Comparison of ENCODE assay signal across 1 cellular context in the genomic region with DNA sequence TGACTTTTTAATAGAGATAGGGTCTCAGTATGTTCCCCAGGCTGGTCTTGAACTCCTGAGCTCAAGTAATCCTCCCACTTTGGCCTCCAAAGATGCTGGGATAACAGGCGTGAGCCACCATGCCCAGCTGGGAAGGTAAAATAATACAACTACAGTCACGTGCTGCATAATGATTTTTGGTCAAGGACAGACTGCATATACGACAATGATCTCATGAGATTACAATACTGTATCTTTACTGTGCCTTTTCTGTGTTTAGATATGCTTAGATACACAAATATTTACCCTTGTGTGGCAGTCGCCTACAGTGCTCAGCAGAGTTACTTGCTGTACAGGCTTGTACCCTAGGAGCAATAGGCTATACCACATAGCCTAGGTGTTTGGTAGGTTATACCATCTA.
A peak's percentile ranks its signal among the peaks of the same experiment; 100 is the strongest.
TF ChIP-seq lines count a peak whose summit lies in the region.

No MANE protein-coding gene starts in this region.

TF ChIP-seq in HepG2, 621 proteins besides CTCF, POLR2A, EP300 and RAD21 (continues in another document):
- TF ChIP-seq TEAD3 (CRISPR knock-in tag; optimal IDR thresholded peaks at IDR 0.05; ENCODE audit: borderline replicate concordance) = peak; percentile 17
- TF ChIP-seq NFRKB (IDR thresholded peaks at IDR 0.05) = no peak
- TF ChIP-seq, protein P1, sequence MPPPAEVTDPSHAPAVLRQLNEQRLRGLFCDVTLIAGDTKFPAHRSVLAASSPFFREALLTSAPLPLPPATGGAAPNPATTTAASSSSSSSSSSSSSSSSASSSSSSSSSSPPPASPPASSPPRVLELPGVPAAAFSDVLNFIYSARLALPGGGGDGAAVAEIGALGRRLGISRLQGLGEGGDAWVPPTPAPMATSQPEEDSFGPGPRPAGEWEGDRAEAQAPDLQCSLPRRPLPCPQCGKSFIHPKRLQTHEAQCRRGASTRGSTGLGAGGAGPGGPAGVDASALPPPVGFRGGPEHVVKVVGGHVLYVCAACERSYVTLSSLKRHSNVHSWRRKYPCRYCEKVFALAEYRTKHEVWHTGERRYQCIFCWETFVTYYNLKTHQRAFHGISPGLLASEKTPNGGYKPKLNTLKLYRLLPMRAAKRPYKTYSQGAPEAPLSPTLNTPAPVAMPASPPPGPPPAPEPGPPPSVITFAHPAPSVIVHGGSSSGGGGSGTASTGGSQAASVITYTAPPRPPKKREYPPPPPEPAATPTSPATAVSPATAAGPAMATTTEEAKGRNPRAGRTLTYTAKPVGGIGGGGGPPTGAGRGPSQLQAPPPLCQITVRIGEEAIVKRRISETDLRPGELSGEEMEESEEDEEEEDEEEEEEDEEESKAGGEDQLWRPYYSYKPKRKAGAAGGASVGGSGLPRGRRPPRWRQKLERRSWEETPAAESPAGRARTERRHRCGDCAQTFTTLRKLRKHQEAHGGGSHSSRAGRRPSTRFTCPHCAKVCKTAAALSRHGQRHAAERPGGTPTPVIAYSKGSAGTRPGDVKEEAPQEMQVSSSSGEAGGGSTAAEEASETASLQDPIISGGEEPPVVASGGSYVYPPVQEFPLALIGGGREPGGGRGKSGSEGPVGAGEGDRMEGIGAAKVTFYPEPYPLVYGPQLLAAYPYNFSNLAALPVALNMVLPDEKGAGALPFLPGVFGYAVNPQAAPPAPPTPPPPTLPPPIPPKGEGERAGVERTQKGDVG (CRISPR knock-in tag; IDR thresholded peaks at IDR 0.05; ENCODE audit: borderline replicate concordance) = no peak
- TF ChIP-seq SOX13 (IDR thresholded peaks at IDR 0.05) = no peak
- TF ChIP-seq SOX13 (CRISPR knock-in tag; conservative IDR thresholded peaks at IDR 0.05 in 1 of 2, IDR thresholded peaks at IDR 0.05 in 1 of 2) = peak in 1 of 2 experiments; percentile 84; a peak in 2 of 4 replicates
- no peak for TF ChIP-seq ARNTL (CRISPR knock-in tag; IDR thresholded peaks at IDR 0.05)
- TF ChIP-seq, protein P2, sequence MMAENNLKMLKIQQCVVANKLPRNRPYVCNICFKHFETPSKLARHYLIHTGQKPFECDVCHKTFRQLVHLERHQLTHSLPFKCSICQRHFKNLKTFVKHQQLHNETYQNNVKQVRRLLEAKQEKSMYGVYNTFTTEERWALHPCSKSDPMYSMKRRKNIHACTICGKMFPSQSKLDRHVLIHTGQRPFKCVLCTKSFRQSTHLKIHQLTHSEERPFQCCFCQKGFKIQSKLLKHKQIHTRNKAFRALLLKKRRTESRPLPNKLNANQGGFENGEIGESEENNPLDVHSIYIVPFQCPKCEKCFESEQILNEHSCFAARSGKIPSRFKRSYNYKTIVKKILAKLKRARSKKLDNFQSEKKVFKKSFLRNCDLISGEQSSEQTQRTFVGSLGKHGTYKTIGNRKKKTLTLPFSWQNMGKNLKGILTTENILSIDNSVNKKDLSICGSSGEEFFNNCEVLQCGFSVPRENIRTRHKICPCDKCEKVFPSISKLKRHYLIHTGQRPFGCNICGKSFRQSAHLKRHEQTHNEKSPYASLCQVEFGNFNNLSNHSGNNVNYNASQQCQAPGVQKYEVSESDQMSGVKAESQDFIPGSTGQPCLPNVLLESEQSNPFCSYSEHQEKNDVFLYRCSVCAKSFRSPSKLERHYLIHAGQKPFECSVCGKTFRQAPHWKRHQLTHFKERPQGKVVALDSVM (CRISPR knock-in tag; IDR thresholded peaks at IDR 0.05) = peak; percentile 66; the same call in 1 of the 2 replicates
- TF ChIP-seq RXRB (CRISPR knock-in tag; IDR thresholded peaks at IDR 0.05; ENCODE audit: borderline replicate concordance) = peak; percentile 52; the same call in 1 of the 2 replicates
- TF ChIP-seq ZC3H13 (CRISPR knock-in tag; IDR thresholded peaks at IDR 0.05) = no peak
- TF ChIP-seq RARA (CRISPR knock-in tag; IDR thresholded peaks at IDR 0.05) = 0 out of 2 replicates have a peak, but pooled peaks have one; percentile 9
- no peak for TF ChIP-seq ZSCAN9 (CRISPR knock-in tag; IDR thresholded peaks at IDR 0.05; ENCODE audit: borderline replicate concordance)
- TF ChIP-seq ZNF746 (CRISPR knock-in tag; IDR thresholded peaks at IDR 0.05) = no peak
- TF ChIP-seq, protein P3, sequence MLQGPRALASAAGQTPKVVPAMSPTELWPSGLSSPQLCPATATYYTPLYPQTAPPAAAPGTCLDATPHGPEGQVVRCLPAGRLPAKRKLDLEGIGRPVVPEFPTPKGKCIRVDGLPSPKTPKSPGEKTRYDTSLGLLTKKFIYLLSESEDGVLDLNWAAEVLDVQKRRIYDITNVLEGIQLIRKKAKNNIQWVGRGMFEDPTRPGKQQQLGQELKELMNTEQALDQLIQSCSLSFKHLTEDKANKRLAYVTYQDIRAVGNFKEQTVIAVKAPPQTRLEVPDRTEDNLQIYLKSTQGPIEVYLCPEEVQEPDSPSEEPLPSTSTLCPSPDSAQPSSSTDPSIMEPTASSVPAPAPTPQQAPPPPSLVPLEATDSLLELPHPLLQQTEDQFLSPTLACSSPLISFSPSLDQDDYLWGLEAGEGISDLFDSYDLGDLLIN (CRISPR knock-in tag; IDR thresholded peaks at IDR 0.05; ENCODE audit: borderline replicate concordance) = no peak
- TF ChIP-seq GZF1 (CRISPR knock-in tag; IDR thresholded peaks at IDR 0.05) = no peak
- TF ChIP-seq, protein P4, sequence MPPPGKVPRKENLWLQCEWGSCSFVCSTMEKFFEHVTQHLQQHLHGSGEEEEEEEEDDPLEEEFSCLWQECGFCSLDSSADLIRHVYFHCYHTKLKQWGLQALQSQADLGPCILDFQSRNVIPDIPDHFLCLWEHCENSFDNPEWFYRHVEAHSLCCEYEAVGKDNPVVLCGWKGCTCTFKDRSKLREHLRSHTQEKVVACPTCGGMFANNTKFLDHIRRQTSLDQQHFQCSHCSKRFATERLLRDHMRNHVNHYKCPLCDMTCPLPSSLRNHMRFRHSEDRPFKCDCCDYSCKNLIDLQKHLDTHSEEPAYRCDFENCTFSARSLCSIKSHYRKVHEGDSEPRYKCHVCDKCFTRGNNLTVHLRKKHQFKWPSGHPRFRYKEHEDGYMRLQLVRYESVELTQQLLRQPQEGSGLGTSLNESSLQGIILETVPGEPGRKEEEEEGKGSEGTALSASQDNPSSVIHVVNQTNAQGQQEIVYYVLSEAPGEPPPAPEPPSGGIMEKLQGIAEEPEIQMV (CRISPR knock-in tag; IDR thresholded peaks at IDR 0.05; ENCODE audit: low read depth) = no peak
- no peak for TF ChIP-seq TBX2 (CRISPR knock-in tag; IDR thresholded peaks at IDR 0.05; ENCODE audit: borderline replicate concordance)
- peak; percentile 45; the same call in 1 of the 2 replicates for TF ChIP-seq FOXA3 (CRISPR knock-in tag; IDR thresholded peaks at IDR 0.05)
- no peak for TF ChIP-seq TGIF2 (CRISPR knock-in tag; IDR thresholded peaks at IDR 0.05)
- TF ChIP-seq, protein P5, sequence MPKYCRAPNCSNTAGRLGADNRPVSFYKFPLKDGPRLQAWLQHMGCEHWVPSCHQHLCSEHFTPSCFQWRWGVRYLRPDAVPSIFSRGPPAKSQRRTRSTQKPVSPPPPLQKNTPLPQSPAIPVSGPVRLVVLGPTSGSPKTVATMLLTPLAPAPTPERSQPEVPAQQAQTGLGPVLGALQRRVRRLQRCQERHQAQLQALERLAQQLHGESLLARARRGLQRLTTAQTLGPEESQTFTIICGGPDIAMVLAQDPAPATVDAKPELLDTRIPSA (CRISPR knock-in tag; IDR thresholded peaks at IDR 0.05; ENCODE audit: borderline replicate concordance) = no peak
- no peak for TF ChIP-seq LCORL (IDR thresholded peaks at IDR 0.05)
- TF ChIP-seq LCORL (CRISPR knock-in tag; IDR thresholded peaks at IDR 0.05) = no peak
- no peak for TF ChIP-seq ZNF792 (CRISPR knock-in tag; IDR thresholded peaks at IDR 0.05)
- TF ChIP-seq, protein P6, sequence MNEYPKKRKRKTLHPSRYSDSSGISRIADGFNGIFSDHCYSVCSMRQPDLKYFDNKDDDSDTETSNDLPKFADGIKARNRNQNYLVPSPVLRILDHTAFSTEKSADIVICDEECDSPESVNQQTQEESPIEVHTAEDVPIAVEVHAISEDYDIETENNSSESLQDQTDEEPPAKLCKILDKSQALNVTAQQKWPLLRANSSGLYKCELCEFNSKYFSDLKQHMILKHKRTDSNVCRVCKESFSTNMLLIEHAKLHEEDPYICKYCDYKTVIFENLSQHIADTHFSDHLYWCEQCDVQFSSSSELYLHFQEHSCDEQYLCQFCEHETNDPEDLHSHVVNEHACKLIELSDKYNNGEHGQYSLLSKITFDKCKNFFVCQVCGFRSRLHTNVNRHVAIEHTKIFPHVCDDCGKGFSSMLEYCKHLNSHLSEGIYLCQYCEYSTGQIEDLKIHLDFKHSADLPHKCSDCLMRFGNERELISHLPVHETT (CRISPR knock-in tag; conservative IDR thresholded peaks at IDR 0.05) = no peak
- no peak for TF ChIP-seq ZNF235 (CRISPR knock-in tag; IDR thresholded peaks at IDR 0.05; ENCODE audit: borderline replicate concordance)
- TF ChIP-seq SSRP1 (CRISPR knock-in tag; IDR thresholded peaks at IDR 0.05) = no peak
- TF ChIP-seq, protein P7, sequence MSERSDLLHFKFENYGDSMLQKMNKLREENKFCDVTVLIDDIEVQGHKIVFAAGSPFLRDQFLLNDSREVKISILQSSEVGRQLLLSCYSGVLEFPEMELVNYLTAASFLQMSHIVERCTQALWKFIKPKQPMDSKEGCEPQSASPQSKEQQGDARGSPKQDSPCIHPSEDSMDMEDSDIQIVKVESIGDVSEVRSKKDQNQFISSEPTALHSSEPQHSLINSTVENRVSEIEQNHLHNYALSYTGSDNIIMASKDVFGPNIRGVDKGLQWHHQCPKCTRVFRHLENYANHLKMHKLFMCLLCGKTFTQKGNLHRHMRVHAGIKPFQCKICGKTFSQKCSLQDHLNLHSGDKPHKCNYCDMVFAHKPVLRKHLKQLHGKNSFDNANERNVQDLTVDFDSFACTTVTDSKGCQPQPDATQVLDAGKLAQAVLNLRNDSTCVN (CRISPR knock-in tag; IDR thresholded peaks at IDR 0.05; ENCODE audit: borderline replicate concordance) = no peak
- no peak for TF ChIP-seq KDM6A (CRISPR knock-in tag; IDR thresholded peaks at IDR 0.05; ENCODE audit: low read depth)
- TF ChIP-seq, protein P8, sequence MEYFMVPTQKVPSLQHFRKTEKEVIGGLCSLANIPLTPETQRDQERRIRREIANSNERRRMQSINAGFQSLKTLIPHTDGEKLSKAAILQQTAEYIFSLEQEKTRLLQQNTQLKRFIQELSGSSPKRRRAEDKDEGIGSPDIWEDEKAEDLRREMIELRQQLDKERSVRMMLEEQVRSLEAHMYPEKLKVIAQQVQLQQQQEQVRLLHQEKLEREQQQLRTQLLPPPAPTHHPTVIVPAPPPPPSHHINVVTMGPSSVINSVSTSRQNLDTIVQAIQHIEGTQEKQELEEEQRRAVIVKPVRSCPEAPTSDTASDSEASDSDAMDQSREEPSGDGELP (IDR thresholded peaks at IDR 0.05; ENCODE audit: borderline replicate concordance, low read depth) = peak; percentile 34; the same call in 1 of the 2 replicates
- TF ChIP-seq ZNF850 (CRISPR knock-in tag; conservative IDR thresholded peaks at IDR 0.05) = no peak
- no peak for TF ChIP-seq SNAI1 (CRISPR knock-in tag; IDR thresholded peaks at IDR 0.05; ENCODE audit: borderline replicate concordance)
- TF ChIP-seq SOX5 (CRISPR knock-in tag; IDR thresholded peaks at IDR 0.05; ENCODE audit: borderline replicate concordance) = peak; percentile 81; the same call in 1 of the 2 replicates
- no peak for TF ChIP-seq KAT8 (CRISPR knock-in tag; IDR thresholded peaks at IDR 0.05)
- TF ChIP-seq FOXM1 (CRISPR knock-in tag; IDR thresholded peaks at IDR 0.05) = no peak
- no peak for TF ChIP-seq ZSCAN30 (CRISPR knock-in tag; IDR thresholded peaks at IDR 0.05)
- TF ChIP-seq, protein P9, sequence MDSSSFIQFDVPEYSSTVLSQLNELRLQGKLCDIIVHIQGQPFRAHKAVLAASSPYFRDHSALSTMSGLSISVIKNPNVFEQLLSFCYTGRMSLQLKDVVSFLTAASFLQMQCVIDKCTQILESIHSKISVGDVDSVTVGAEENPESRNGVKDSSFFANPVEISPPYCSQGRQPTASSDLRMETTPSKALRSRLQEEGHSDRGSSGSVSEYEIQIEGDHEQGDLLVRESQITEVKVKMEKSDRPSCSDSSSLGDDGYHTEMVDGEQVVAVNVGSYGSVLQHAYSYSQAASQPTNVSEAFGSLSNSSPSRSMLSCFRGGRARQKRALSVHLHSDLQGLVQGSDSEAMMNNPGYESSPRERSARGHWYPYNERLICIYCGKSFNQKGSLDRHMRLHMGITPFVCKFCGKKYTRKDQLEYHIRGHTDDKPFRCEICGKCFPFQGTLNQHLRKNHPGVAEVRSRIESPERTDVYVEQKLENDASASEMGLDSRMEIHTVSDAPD (CRISPR knock-in tag; IDR thresholded peaks at IDR 0.05) = 0 out of 2 replicates have a peak, but pooled peaks have one; percentile 24
- TF ChIP-seq KLF11 (CRISPR knock-in tag; IDR thresholded peaks at IDR 0.05) = no peak
- TF ChIP-seq, protein P10, sequence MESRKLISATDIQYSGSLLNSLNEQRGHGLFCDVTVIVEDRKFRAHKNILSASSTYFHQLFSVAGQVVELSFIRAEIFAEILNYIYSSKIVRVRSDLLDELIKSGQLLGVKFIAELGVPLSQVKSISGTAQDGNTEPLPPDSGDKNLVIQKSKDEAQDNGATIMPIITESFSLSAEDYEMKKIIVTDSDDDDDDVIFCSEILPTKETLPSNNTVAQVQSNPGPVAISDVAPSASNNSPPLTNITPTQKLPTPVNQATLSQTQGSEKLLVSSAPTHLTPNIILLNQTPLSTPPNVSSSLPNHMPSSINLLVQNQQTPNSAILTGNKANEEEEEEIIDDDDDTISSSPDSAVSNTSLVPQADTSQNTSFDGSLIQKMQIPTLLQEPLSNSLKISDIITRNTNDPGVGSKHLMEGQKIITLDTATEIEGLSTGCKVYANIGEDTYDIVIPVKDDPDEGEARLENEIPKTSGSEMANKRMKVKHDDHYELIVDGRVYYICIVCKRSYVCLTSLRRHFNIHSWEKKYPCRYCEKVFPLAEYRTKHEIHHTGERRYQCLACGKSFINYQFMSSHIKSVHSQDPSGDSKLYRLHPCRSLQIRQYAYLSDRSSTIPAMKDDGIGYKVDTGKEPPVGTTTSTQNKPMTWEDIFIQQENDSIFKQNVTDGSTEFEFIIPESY (CRISPR knock-in tag; IDR thresholded peaks at IDR 0.05) = no peak
- TF ChIP-seq, protein P11, sequence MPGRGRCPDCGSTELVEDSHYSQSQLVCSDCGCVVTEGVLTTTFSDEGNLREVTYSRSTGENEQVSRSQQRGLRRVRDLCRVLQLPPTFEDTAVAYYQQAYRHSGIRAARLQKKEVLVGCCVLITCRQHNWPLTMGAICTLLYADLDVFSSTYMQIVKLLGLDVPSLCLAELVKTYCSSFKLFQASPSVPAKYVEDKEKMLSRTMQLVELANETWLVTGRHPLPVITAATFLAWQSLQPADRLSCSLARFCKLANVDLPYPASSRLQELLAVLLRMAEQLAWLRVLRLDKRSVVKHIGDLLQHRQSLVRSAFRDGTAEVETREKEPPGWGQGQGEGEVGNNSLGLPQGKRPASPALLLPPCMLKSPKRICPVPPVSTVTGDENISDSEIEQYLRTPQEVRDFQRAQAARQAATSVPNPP (CRISPR knock-in tag; IDR thresholded peaks at IDR 0.05) = no peak
